13 cellular contexts compared by ENCODE assay signal in genomic region chr17:82104797-82105416, GRCh38. TPM values are rescaled to one million over a fixed set of nuclear protein-coding genes. Genes with fewer than 3 reads are reported as not detected.
DNase-seq lines count a peak whose midpoint lies in the region; ATAC-seq and TF ChIP-seq lines count a peak whose summit lies in the region.
"Had no signal": no experiment of that assay in that cellular context is flagged by ENCODE, and none has a peak within 500 bp of the region (broad histone marks: within the 10 kb centered on the region; RNA-seq: fewer than 3 reads in every experiment).

No MANE protein-coding gene starts in this region.

- no peak overlapping the region for H3K4me3 ChIP-seq in HEK293 (ENCODE audit: low read depth, low read length)
- H3K4me3 ChIP-seq in tibial artery: no peak overlapping the region

- H3K4me1 Mint-ChIP-seq in CD4-positive, alpha-beta T cell (ENCODE audit: low read depth): peaks cover 22% of the 10 kb centered on the region
- H3K4me1 Mint-ChIP-seq in activated naive CD8-positive, alpha-beta T cell treated with anti-CD3 and anti-CD28 coated beads for 36 hours: peaks cover 23% of the 10 kb centered on the region
- peaks cover 28% of the 10 kb centered on the region for H3K4me1 Mint-ChIP-seq in nephron

- intact Hi-C loops in CD4-positive, alpha-beta T cell (cut with DNase I, micrococcal nuclease): loop anchor here in 1 of 2 experiments (5.0 kb wide), 1 partner anchor 47 kb away; no protein-coding TSS in a partner anchor
- intact Hi-C loops in tibial artery (cut with DNase I; ENCODE audit: low total_unique reads): no loop called here

- peak overlapping the region; percentile 95 for H3K27ac Mint-ChIP-seq in CD4-positive, alpha-beta T cell
- peak overlapping the region; percentile 95 for H3K27ac Mint-ChIP-seq in activated naive CD8-positive, alpha-beta T cell treated with anti-CD3 and anti-CD28 coated beads for 36 hours
- H3K27ac Mint-ChIP-seq in nephron: peak overlapping the region in 2 of 3 experiments; percentile 43 to 65

- H3K36me3 ChIP-seq in HEK293 (ENCODE audit: control insufficient read depth in 2 of 2, insufficient read depth in 1 of 2, low read length in 2 of 2): peaks cover 0 to 3% of the 10 kb centered on the region in 2 experiments; a peak in 2 of 3 replicates
- H3K36me3 ChIP-seq in tibial artery: no peaks in the 10 kb centered on the region

- no peaks in the 10 kb centered on the region for H3K27me3 ChIP-seq in CD4-positive, alpha-beta T cell (ENCODE audit: control insufficient read depth, insufficient read depth, low read length)
- no peaks in the 10 kb centered on the region for H3K27me3 ChIP-seq in tibial artery

- H3K36me3 Mint-ChIP-seq in CD4-positive, alpha-beta T cell (ENCODE audit: low read depth): peaks cover 12% of the 10 kb centered on the region
- H3K36me3 Mint-ChIP-seq in activated naive CD8-positive, alpha-beta T cell treated with anti-CD3 and anti-CD28 coated beads for 36 hours: peaks cover 4% of the 10 kb centered on the region
- H3K36me3 Mint-ChIP-seq in nephron (ENCODE audit: low read depth): no peaks in the 10 kb centered on the region

- CTCF ChIA-PET in CD4-positive, alpha-beta T cell (lab: Charles Lee): interaction anchor here (3.5 kb wide), 1 partner anchor 22 kb away, joined by 12 read pairs; no protein-coding TSS in a partner anchor
- CTCF ChIA-PET in HEK293 (lab: Yijun Ruan, JAX): interaction anchor here (0.6 kb wide), 2 partner anchors 40 to 163 kb away, joined by 3 read pairs; no protein-coding TSS in a partner anchor

- no peak for ATAC-seq in CD4-positive, alpha-beta T cell (ENCODE audit: poor library complexity)
- no peak for ATAC-seq in HG03097 (IDR thresholded peaks at IDR 0.05; ENCODE audit: low FRiP score, unreplicated experiment)

- no peaks in the 10 kb centered on the region for H3K27me3 Mint-ChIP-seq in CD4-positive, alpha-beta T cell
- no peaks in the 10 kb centered on the region for H3K27me3 Mint-ChIP-seq in activated naive CD8-positive, alpha-beta T cell treated with anti-CD3 and anti-CD28 coated beads for 36 hours
- H3K27me3 Mint-ChIP-seq in nephron (ENCODE audit: low read depth): no peaks in the 10 kb centered on the region

- no peak for DNase-seq in CD4-positive, alpha-beta T cell
- no peak for DNase-seq in activated naive CD8-positive, alpha-beta T cell treated with anti-CD3 and anti-CD28 coated beads for 36 hours
- DNase-seq in tibial artery: no peak
- DNase-seq in kidney glomerular epithelial cell (lab: John Stamatoyannopoulos, UW): no peak
- DNase-seq in NCI-H446 (lab: John Stamatoyannopoulos, UW): no peak
- DNase-seq: DMS79, GOT3, hippocampal formation, NCI-H1930, occipital lobe had no signal

- no peaks in the 10 kb centered on the region for H3K9me3 Mint-ChIP-seq in CD4-positive, alpha-beta T cell
- no peaks in the 10 kb centered on the region for H3K9me3 Mint-ChIP-seq in activated naive CD8-positive, alpha-beta T cell treated with anti-CD3 and anti-CD28 coated beads for 36 hours
- no peaks in the 10 kb centered on the region for H3K9me3 Mint-ChIP-seq in nephron

- POLR2A ChIA-PET in CD4-positive, alpha-beta T cell (lab: Charles Lee): interaction anchor here (1.7 to 2.4 kb wide), 3 partner anchors 15 to 74 kb away, joined by 5 to 10 read pairs (median 8); partner anchors contain the start of gene RAC3
- POLR2A ChIA-PET in HEK293 (lab: Yijun Ruan, JAX): interaction anchor here (0.6 to 2.8 kb wide), 4 partner anchors 23 to 289 kb away, joined by 3 to 14 read pairs (median 4); partner anchors contain the start of gene RAC3

- H3K9me3 ChIP-seq in CD4-positive, alpha-beta T cell (ENCODE audit: control insufficient read depth, low read length): no peaks in the 10 kb centered on the region
- H3K9me3 ChIP-seq in HEK293 (ENCODE audit: control insufficient read depth, insufficient read depth, low read depth, low read length) (no peaks in the 10 kb centered on the region), tibial artery (no peaks in the 10 kb centered on the region)

- H3K27ac ChIP-seq in CD4-positive, alpha-beta T cell (ENCODE audit: low read depth, low read length): no peak overlapping the region
- H3K27ac ChIP-seq in HEK293 (ENCODE audit: extremely low read depth, low read depth, low read length) (peak overlapping the region; percentile 34; the same call in 1 of the 2 replicates), tibial artery (peak overlapping the region in 1 of 2 donors; percentile 70)

- TF ChIP-seq CTCF in CD4-positive, alpha-beta T cell (IDR thresholded peaks at IDR 0.05): no peak
- TF ChIP-seq CTCF in HEK293 (tag by site-specific recombination; IDR thresholded peaks at IDR 0.05): no peak
- no peak for TF ChIP-seq CTCF in nephron (IDR thresholded peaks at IDR 0.05; ENCODE audit: unreplicated experiment in 3 of 3)
- TF ChIP-seq CTCF in tibial artery (IDR thresholded peaks at IDR 0.05): no peak

- peak overlapping the region; percentile 50 for H3K4me3 Mint-ChIP-seq in CD4-positive, alpha-beta T cell
- H3K4me3 Mint-ChIP-seq in activated naive CD8-positive, alpha-beta T cell treated with anti-CD3 and anti-CD28 coated beads for 36 hours: peak overlapping the region; percentile 89
- H3K4me3 Mint-ChIP-seq in nephron: no peak overlapping the region

- H3K4me1 ChIP-seq in HEK293 (ENCODE audit: control insufficient read depth, insufficient read depth, low read length) (peaks cover 10% of the 10 kb centered on the region), tibial artery (peaks cover 0 to 63% (median 29%) of the 10 kb centered on the region in 4 donors)

TF ChIP-seq in HEK293, 187 proteins besides CTCF, POLR2A, EP300 and RAD21 (continues in another document):
- TF ChIP-seq GLI4 (tag by site-specific recombination; IDR thresholded peaks at IDR 0.05) (no peak), OVOL3 (tag by site-specific recombination; IDR thresholded peaks at IDR 0.05) (no peak), ZNF701 (tag by site-specific recombination; IDR thresholded peaks at IDR 0.05) (no peak), ZBTB8A (tag by site-specific recombination; IDR thresholded peaks at IDR 0.05) (peak; percentile 46), ZNF488 (tag by site-specific recombination; IDR thresholded peaks at IDR 0.05) (no peak), ZNF37A (tag by site-specific recombination; IDR thresholded peaks at IDR 0.05) (no peak), ZNF776 (tag by site-specific recombination; IDR thresholded peaks at IDR 0.05; ENCODE audit: borderline replicate concordance) (no peak), GLIS1 (tag by site-specific recombination; IDR thresholded peaks at IDR 0.05) (no peak), ZFP41 (tag by site-specific recombination; IDR thresholded peaks at IDR 0.05; ENCODE audit: borderline replicate concordance) (no peak), ZNF626 (tag by site-specific recombination; IDR thresholded peaks at IDR 0.05) (no peak)
- TF ChIP-seq, protein P1, sequence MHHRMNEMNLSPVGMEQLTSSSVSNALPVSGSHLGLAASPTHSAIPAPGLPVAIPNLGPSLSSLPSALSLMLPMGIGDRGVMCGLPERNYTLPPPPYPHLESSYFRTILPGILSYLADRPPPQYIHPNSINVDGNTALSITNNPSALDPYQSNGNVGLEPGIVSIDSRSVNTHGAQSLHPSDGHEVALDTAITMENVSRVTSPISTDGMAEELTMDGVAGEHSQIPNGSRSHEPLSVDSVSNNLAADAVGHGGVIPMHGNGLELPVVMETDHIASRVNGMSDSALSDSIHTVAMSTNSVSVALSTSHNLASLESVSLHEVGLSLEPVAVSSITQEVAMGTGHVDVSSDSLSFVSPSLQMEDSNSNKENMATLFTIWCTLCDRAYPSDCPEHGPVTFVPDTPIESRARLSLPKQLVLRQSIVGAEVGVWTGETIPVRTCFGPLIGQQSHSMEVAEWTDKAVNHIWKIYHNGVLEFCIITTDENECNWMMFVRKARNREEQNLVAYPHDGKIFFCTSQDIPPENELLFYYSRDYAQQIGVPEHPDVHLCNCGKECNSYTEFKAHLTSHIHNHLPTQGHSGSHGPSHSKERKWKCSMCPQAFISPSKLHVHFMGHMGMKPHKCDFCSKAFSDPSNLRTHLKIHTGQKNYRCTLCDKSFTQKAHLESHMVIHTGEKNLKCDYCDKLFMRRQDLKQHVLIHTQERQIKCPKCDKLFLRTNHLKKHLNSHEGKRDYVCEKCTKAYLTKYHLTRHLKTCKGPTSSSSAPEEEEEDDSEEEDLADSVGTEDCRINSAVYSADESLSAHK (tag by site-specific recombination; IDR thresholded peaks at IDR 0.05): 0 out of 2 replicates have a peak, but pooled peaks have one; percentile 8
- TF ChIP-seq, protein P2, sequence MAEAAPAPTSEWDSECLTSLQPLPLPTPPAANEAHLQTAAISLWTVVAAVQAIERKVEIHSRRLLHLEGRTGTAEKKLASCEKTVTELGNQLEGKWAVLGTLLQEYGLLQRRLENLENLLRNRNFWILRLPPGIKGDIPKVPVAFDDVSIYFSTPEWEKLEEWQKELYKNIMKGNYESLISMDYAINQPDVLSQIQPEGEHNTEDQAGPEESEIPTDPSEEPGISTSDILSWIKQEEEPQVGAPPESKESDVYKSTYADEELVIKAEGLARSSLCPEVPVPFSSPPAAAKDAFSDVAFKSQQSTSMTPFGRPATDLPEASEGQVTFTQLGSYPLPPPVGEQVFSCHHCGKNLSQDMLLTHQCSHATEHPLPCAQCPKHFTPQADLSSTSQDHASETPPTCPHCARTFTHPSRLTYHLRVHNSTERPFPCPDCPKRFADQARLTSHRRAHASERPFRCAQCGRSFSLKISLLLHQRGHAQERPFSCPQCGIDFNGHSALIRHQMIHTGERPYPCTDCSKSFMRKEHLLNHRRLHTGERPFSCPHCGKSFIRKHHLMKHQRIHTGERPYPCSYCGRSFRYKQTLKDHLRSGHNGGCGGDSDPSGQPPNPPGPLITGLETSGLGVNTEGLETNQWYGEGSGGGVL (tag by site-specific recombination; IDR thresholded peaks at IDR 0.05): no peak

RNA-seq across cellular contexts. Expression of gene FASN, which starts 6.9 kb away (rescaled TPM):
- 100 to 1,000 TPM; 168 to 174 TPM for total RNA-seq in CD4-positive, alpha-beta T cell
- total RNA-seq in activated naive CD8-positive, alpha-beta T cell treated with anti-CD3 and anti-CD28 coated beads for 36 hours: 100 to 1,000 TPM; 282 to 287 TPM

RNA-seq across cellular contexts. Expression of gene DUS1L, which starts 39.3 kb away (rescaled TPM):
- total RNA-seq in CD4-positive, alpha-beta T cell: 100 to 1,000 TPM; 160 to 163 TPM
- total RNA-seq in activated naive CD8-positive, alpha-beta T cell treated with anti-CD3 and anti-CD28 coated beads for 36 hours: 100 to 1,000 TPM; 175 to 190 TPM

RNA-seq across cellular contexts. Expression of gene GPS1, which starts 53.2 kb away (rescaled TPM):
- 10 to 100 TPM; 64.6 to 69.3 TPM for total RNA-seq in CD4-positive, alpha-beta T cell
- total RNA-seq in activated naive CD8-positive, alpha-beta T cell treated with anti-CD3 and anti-CD28 coated beads for 36 hours: 100 to 1,000 TPM in 1 of 2 experiments, 10 to 100 TPM in 1; 94.2 to 103 TPM

RNA-seq across cellular contexts. Expression of gene RFNG, which starts 53.3 kb away (rescaled TPM):
- total RNA-seq in CD4-positive, alpha-beta T cell: 10 to 100 TPM; 28.1 to 31.2 TPM
- 10 to 100 TPM; 13.9 to 14.5 TPM for total RNA-seq in activated naive CD8-positive, alpha-beta T cell treated with anti-CD3 and anti-CD28 coated beads for 36 hours

Comparison
In these comparisons a context has a peak if more than half of its experiments do, and no peak if none do; other contexts are left out.
1. H3K4me3 Mint-ChIP-seq: peak in CD4-positive, alpha-beta T cell (single experiment) and activated naive CD8-positive, alpha-beta T cell treated with anti-CD3 and anti-CD28 coated beads for 36 hours (single experiment); none in nephron (0 of 3).
2. Peak in every context shown above with its lines, with median percentiles within 50 percentile points of each other: H3K27ac Mint-ChIP-seq.